Comparison of ENCODE assay signal across 15 cellular contexts in the genomic region with DNA sequence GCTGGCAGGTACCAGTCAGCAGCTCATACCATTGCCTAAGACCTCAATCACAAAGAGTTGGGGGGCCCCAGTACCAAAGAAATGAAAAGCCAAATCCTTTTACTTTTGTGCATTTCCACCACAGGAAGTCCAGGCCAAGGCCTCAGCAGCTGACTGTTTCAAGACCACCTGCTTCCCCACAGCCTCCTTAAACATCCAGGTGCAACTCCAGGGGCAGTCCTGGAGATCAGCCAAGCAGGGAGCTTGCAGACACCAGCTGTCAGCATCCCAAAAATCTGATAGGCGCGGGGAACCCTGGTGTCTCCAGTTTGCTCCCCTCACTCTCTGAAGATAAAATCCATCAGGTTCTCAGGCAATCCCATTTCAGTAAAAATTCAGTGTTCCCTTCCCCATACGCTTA.
A peak's percentile ranks its signal among the peaks of the same experiment; 100 is the strongest.
DNase-seq lines count a peak whose midpoint lies in the region; ATAC-seq and TF ChIP-seq lines count a peak whose summit lies in the region.
"Had no signal": no experiment of that assay in that cellular context is flagged by ENCODE, and none has a peak within 500 bp of the region (broad histone marks: within the 10 kb centered on the region; RNA-seq: fewer than 3 reads in every experiment).

No MANE protein-coding gene starts in this region.

- peak overlapping the region; percentile 18 for H3K4me2 ChIP-seq in BLaER1

- intact Hi-C loops in esophagus muscularis mucosa (cut with DNase I), result no loop called here

- H4K20me1 ChIP-seq in BLaER1, result no peaks in the 10 kb centered on the region

- no peak for ATAC-seq in HG03439 (IDR thresholded peaks at IDR 0.05; ENCODE audit: unreplicated experiment)
- no peak for ATAC-seq in stimulated activated naive CD8-positive, alpha-beta T cell treated with anti-CD3 and anti-CD28 coated beads, Interleukin-15, amount 100 ng/mL, for 72 hours

- H3K4me1 ChIP-seq in BLaER1, result peaks cover 44% of the 10 kb centered on the region
- H3K4me1 ChIP-seq in esophagus muscularis mucosa, result peaks cover 39 to 45% (median 44%) of the 10 kb centered on the region in 4 donors

- H3K4me1 Mint-ChIP-seq in brain, result peaks cover 22% of the 10 kb centered on the region
- peaks cover 55% of the 10 kb centered on the region for H3K4me1 Mint-ChIP-seq in stimulated activated naive CD8-positive, alpha-beta T cell treated with anti-CD3 and anti-CD28 coated beads, Interleukin-15, amount 100 ng/mL, for 72 hours

- no peaks in the 10 kb centered on the region for H3K36me3 Mint-ChIP-seq in brain

- H3K36me3 ChIP-seq in BLaER1, result no peaks in the 10 kb centered on the region
- no peaks in the 10 kb centered on the region for H3K36me3 ChIP-seq in esophagus muscularis mucosa

- TF ChIP-seq EP300 in esophagus muscularis mucosa (IDR thresholded peaks at IDR 0.05), result no peak

- H3K27me3 ChIP-seq in BLaER1, result no peaks in the 10 kb centered on the region
- no peaks in the 10 kb centered on the region for H3K27me3 ChIP-seq in esophagus muscularis mucosa

- H3K9ac ChIP-seq in BLaER1, result no peak overlapping the region

- no peaks in the 10 kb centered on the region for H3K27me3 Mint-ChIP-seq in brain
- H3K27me3 Mint-ChIP-seq in stimulated activated naive CD8-positive, alpha-beta T cell treated with anti-CD3 and anti-CD28 coated beads, Interleukin-15, amount 100 ng/mL, for 72 hours, result no peaks in the 10 kb centered on the region
- H3K27me3 Mint-ChIP-seq: activated CD4-positive, alpha-beta T cell treated with anti-CD3 and anti-CD28 coated beads, Interleukin-2, amount 10 ng/mL, durations not matched to agents 24 days and 14 days had no signal

- H3K4me3 ChIP-seq in BLaER1 (no peak overlapping the region), esophagus muscularis mucosa (no peak overlapping the region)
- H3K4me3 ChIP-seq: mucosa of descending colon had no signal

- H3K4me3 Mint-ChIP-seq in brain, result no peak overlapping the region
- H3K4me3 Mint-ChIP-seq in stimulated activated naive CD8-positive, alpha-beta T cell treated with anti-CD3 and anti-CD28 coated beads, Interleukin-15, amount 100 ng/mL, for 72 hours, result no peak overlapping the region
- H3K4me3 Mint-ChIP-seq: activated CD4-positive, alpha-beta T cell treated with anti-CD3 and anti-CD28 coated beads, Interleukin-2, amount 10 ng/mL, durations not matched to agents 24 days and 14 days had no signal

- peak overlapping the region in 3 of 5 experiments; percentile 38 to 68 (median 66) for H3K27ac Mint-ChIP-seq in brain
- no peak overlapping the region for H3K27ac Mint-ChIP-seq in stimulated activated naive CD8-positive, alpha-beta T cell treated with anti-CD3 and anti-CD28 coated beads, Interleukin-15, amount 100 ng/mL, for 72 hours
- H3K27ac Mint-ChIP-seq: activated CD4-positive, alpha-beta T cell treated with anti-CD3 and anti-CD28 coated beads, Interleukin-2, amount 10 ng/mL, durations not matched to agents 24 days and 14 days; activated T-helper 2 cell treated with anti-CD3 and anti-CD28 coated beads, Interferon-gamma antibody, Interleukin-2, Interleukin-4, amounts not matched to agents 10 μg/mL and 5 μg/mL and 100 μg/mL, durations not matched to agents 14 hours and 24 hours and 36 hours had no signal

- TF ChIP-seq POLR2A in esophagus muscularis mucosa (IDR thresholded peaks at IDR 0.05; ENCODE audit: low read depth), result no peak

- WGBS in esophagus muscularis mucosa, result 93% methylated on average over 3 of the region's 3 CpGs

- H3K27ac ChIP-seq in BLaER1 (no peak overlapping the region), esophagus muscularis mucosa (replicated peaks in 1 of 4) (peak overlapping the region in 2 of 4 donors; percentile 54 to 66)

- TF ChIP-seq CTCF in brain (conservative IDR thresholded peaks at IDR 0.05), result no peak
- no peak for TF ChIP-seq CTCF in esophagus muscularis mucosa (IDR thresholded peaks at IDR 0.05)

- no peaks in the 10 kb centered on the region for H3K9me3 Mint-ChIP-seq in brain
- no peaks in the 10 kb centered on the region for H3K9me3 Mint-ChIP-seq in stimulated activated naive CD8-positive, alpha-beta T cell treated with anti-CD3 and anti-CD28 coated beads, Interleukin-15, amount 100 ng/mL, for 72 hours
- H3K9me3 Mint-ChIP-seq: activated CD4-positive, alpha-beta T cell treated with anti-CD3 and anti-CD28 coated beads, Interleukin-2, amount 10 ng/mL, durations not matched to agents 24 days and 14 days; activated T-helper 2 cell treated with anti-CD3 and anti-CD28 coated beads, Interferon-gamma antibody, Interleukin-2, Interleukin-4, amounts not matched to agents 10 μg/mL and 5 μg/mL and 100 μg/mL, durations not matched to agents 14 hours and 24 hours and 36 hours had no signal

- peak; percentile 25 for DNase-seq in DMS 273 treated with DMSO at 0.1 percent for 48 hours (lab: John Stamatoyannopoulos, UW)
- peak; percentile 79 for DNase-seq in NCI-H2081 treated with DMSO at 0.1 percent for 48 hours (lab: John Stamatoyannopoulos, UW)
- DNase-seq in central memory CD4-positive, alpha-beta T cell, result no peak
- no peak for DNase-seq in esophagus muscularis mucosa (ENCODE audit: extremely low spot score)
- DNase-seq in stimulated activated naive CD8-positive, alpha-beta T cell treated with anti-CD3 and anti-CD28 coated beads, Interleukin-15, amount 100 ng/mL, for 72 hours, result no peak
- DNase-seq: activated CD4-positive, alpha-beta T cell treated with anti-CD3 and anti-CD28 coated beads, Interleukin-2, amount 10 ng/mL, durations not matched to agents 24 days and 14 days; effector memory CD4-positive, alpha-beta T cell; kidney; stimulated activated CD4-positive, alpha-beta T cell treated with anti-CD3 and anti-CD28 coated beads, Interleukin-4, amount 100 ng/mL, for 1 hour; stimulated activated naive CD4-positive, alpha-beta T cell had no signal

- H3K9me3 ChIP-seq in BLaER1, result no peaks in the 10 kb centered on the region
- H3K9me3 ChIP-seq in esophagus muscularis mucosa, result no peaks in the 10 kb centered on the region
- H3K9me3 ChIP-seq: mucosa of descending colon had no signal

Comparison
In these comparisons a context has a peak if more than half of its experiments do, and no peak if none do; other contexts are left out.
1. DNase-seq: peak in DMS 273 treated with DMSO at 0.1 percent for 48 hours (single experiment) and NCI-H2081 treated with DMSO at 0.1 percent for 48 hours (single experiment); none in central memory CD4-positive, alpha-beta T cell (single experiment), esophagus muscularis mucosa (single experiment) and stimulated activated naive CD8-positive, alpha-beta T cell treated with anti-CD3 and anti-CD28 coated beads, Interleukin-15, amount 100 ng/mL, for 72 hours (0 of 2).
2. H3K27ac Mint-ChIP-seq: peak in brain (3 of 5); none in stimulated activated naive CD8-positive, alpha-beta T cell treated with anti-CD3 and anti-CD28 coated beads, Interleukin-15, amount 100 ng/mL, for 72 hours (0 of 2).